ENCODE assay signal across 15 cellular contexts in genomic region chr19:70793-71192, GRCh38. TPM values are rescaled to one million over a fixed set of nuclear protein-coding genes. Genes with fewer than 3 reads are reported as not detected.
DNase-seq lines count a peak whose midpoint lies in the region; ATAC-seq, FAIRE-seq and TF ChIP-seq lines count a peak whose summit lies in the region.
"Not testable (repeated sequence)": the region's sequence is repeated elsewhere in the genome, so short reads cannot be mapped to it uniquely, and the experiment has no call there.
"Had no signal": no experiment of that assay in that cellular context is flagged by ENCODE, and none has a peak within 500 bp of the region (broad histone marks: within the 10 kb centered on the region; RNA-seq: fewer than 3 reads in every experiment).

No MANE protein-coding gene starts in this region.

- not testable (repeated sequence) for H3K36me3 Mint-ChIP-seq in T-helper 17 cell (ENCODE audit: low read depth); activated CD4-positive, alpha-beta memory T cell treated with anti-CD3 and anti-CD28 coated beads for 36 hours; activated T-cell treated with anti-CD3 and anti-CD28 coated beads, Interleukin-2, amount 50 U/mL, for 72 hours (ENCODE audit: insufficient read depth in 2 of 2)

- TF ChIP-seq POLR2A in transverse colon (IDR thresholded peaks at IDR 0.05) = not testable (repeated sequence)

- not testable (repeated sequence) for H3K27ac Mint-ChIP-seq in T-helper 17 cell; activated CD4-positive, alpha-beta memory T cell treated with anti-CD3 and anti-CD28 coated beads for 36 hours; activated T-cell treated with anti-CD3 and anti-CD28 coated beads, Interleukin-2, amount 50 U/mL, for 72 hours

- POLR2A ChIA-PET in activated CD4-positive, alpha-beta memory T cell treated with anti-CD3 and anti-CD28 coated beads for 36 hours (lab: Charles Lee) = not testable (repeated sequence)

- FAIRE-seq in kidney (lab: Jason Lieb, UNC) = not testable (repeated sequence)

- H3K27ac ChIP-seq in kidney (ENCODE audit: low read depth in 2 of 2, low read length in 2 of 2); transverse colon: not testable (repeated sequence)

- WGBS in transverse colon (ENCODE audit: low coverage in 1 of 2), 2 donors = no CpG with 5 or more reads among the region's 54 CpGs

- CTCF ChIA-PET in activated CD4-positive, alpha-beta memory T cell treated with anti-CD3 and anti-CD28 coated beads for 36 hours (lab: Charles Lee) = not testable (repeated sequence)

- not testable (repeated sequence) for H3K27me3 ChIP-seq in transverse colon

- H3K9ac ChIP-seq in kidney (ENCODE audit: low read length in 2 of 2) = not testable (repeated sequence)

- H3K4me1 ChIP-seq in kidney (ENCODE audit: control insufficient read depth in 1 of 2, insufficient read depth in 1 of 2, low read depth in 1 of 2, low read length in 2 of 2); transverse colon: not testable (repeated sequence)

- not testable (repeated sequence) for ATAC-seq in T-helper 17 cell; activated T-cell treated with anti-CD3 and anti-CD28 coated beads, Interleukin-2, amount 50 U/mL, for 72 hours (replicated peaks in 1 of 2)

- not testable (repeated sequence) for H3K9me3 ChIP-seq in T-helper 17 cell (ENCODE audit: control insufficient read depth, low read length, poor library complexity, severe bottlenecking); kidney (ENCODE audit: control insufficient read depth in 1 of 2, low read length in 2 of 2); transverse colon

- not testable (repeated sequence) for TF ChIP-seq CTCF in kidney (IDR thresholded peaks at IDR 0.05; ENCODE audit: borderline replicate concordance, extremely low read depth, insufficient read depth); transverse colon (IDR thresholded peaks at IDR 0.05)

- intact Hi-C loops in activated CD4-positive, alpha-beta memory T cell treated with anti-CD3 and anti-CD28 coated beads for 36 hours (cut with micrococcal nuclease); kidney (cut with DNase I); transverse colon (cut with DNase I; ENCODE audit: low total_unique reads): not testable (repeated sequence)

- H3K9me3 Mint-ChIP-seq in activated CD4-positive, alpha-beta memory T cell treated with anti-CD3 and anti-CD28 coated beads for 36 hours; activated T-cell treated with anti-CD3 and anti-CD28 coated beads, Interleukin-2, amount 50 U/mL, for 72 hours: not testable (repeated sequence)

- not testable (repeated sequence) for H3K4me1 Mint-ChIP-seq in T-helper 17 cell; activated CD4-positive, alpha-beta memory T cell treated with anti-CD3 and anti-CD28 coated beads for 36 hours (ENCODE audit: low read depth); activated T-cell treated with anti-CD3 and anti-CD28 coated beads, Interleukin-2, amount 50 U/mL, for 72 hours (ENCODE audit: low read depth)

- not testable (repeated sequence) for H3K4me3 ChIP-seq in kidney (ENCODE audit: low read length in 2 of 2)
- H3K4me3 ChIP-seq in transverse colon = peak overlapping the region in 2 of 4 donors; percentile 28 to 38

- DNase-seq in T-helper 17 cell (peak; percentile 7 to 33 (median 14)), kidney (peak; percentile 53), transverse colon (peak; percentile 38)
- DNase-seq in activated CD4-positive, alpha-beta memory T cell treated with anti-CD3 and anti-CD28 coated beads for 36 hours = peak; percentile 54
- DNase-seq in activated T-cell treated with anti-CD3 and anti-CD28 coated beads, Interleukin-2, amount 50 U/mL, for 72 hours = peak; percentile 5 to 50
- peak; percentile 23 for DNase-seq in central memory CD4-positive, alpha-beta T cell
- peak; percentile 39 for DNase-seq in stimulated activated CD4-positive, alpha-beta T cell treated with anti-CD3 and anti-CD28 coated beads, Interleukin-12 subunit alpha, Interleukin-12 subunit beta, amount 100 ng/mL, for 4 hours
- peak; percentile 3 to 44 for DNase-seq in stimulated activated CD8-positive, alpha-beta memory T cell treated with anti-CD3 and anti-CD28 coated beads, Interleukin-15, amount 100 ng/mL, for 4 hours (ENCODE audit: low read depth in 2 of 2)

- in situ Hi-C loops in transverse colon (cut with MboI; ENCODE audit: low pct_ligation_motif_present in 1 of 4, low pct_unique_long_range_greater_than_20kb in 1 of 4, low sequenced_read_pairs in 3 of 4) = not testable (repeated sequence)

- not testable (repeated sequence) for H3K4me3 Mint-ChIP-seq in T-helper 17 cell; activated CD4-positive, alpha-beta memory T cell treated with anti-CD3 and anti-CD28 coated beads for 36 hours; activated T-cell treated with anti-CD3 and anti-CD28 coated beads, Interleukin-2, amount 50 U/mL, for 72 hours

- TF ChIP-seq EP300 in transverse colon (IDR thresholded peaks at IDR 0.05; ENCODE audit: low read depth) = not testable (repeated sequence)

- H3K27me3 Mint-ChIP-seq in T-helper 17 cell; activated CD4-positive, alpha-beta memory T cell treated with anti-CD3 and anti-CD28 coated beads for 36 hours; activated T-cell treated with anti-CD3 and anti-CD28 coated beads, Interleukin-2, amount 50 U/mL, for 72 hours (ENCODE audit: low read depth): not testable (repeated sequence)

- not testable (repeated sequence) for H3K36me3 ChIP-seq in kidney (ENCODE audit: control insufficient read depth in 1 of 2, insufficient read depth in 2 of 2, low read length in 2 of 2); transverse colon

RNA-seq across cellular contexts. Expression of gene OR4F17, which starts 36.1 kb away (rescaled TPM):
- not detected for total RNA-seq in T-helper 17 cell
- total RNA-seq in activated CD4-positive, alpha-beta memory T cell treated with anti-CD3 and anti-CD28 coated beads for 36 hours = not detected
- total RNA-seq in activated T-cell treated with anti-CD3 and anti-CD28 coated beads, Interleukin-2, amount 50 U/mL, for 72 hours = not detected
- 0.35 TPM for total RNA-seq in kidney
- not detected for polyA plus RNA-seq in kidney (ENCODE audit: insufficient read depth, low read depth, low replicate concordance)
- total RNA-seq in transverse colon = not detected
- total RNA-seq: aorta; lower leg skin; myocyte; NCI-H460; prostate gland; T-helper 1 cell treated with Interleukin-12 subunit alpha and Interleukin-12 subunit beta and Interleukin-4 antibody, amounts not matched to agents 30 ng/mL and 1 ng/mL, for 36 hours had no signal
- polyA plus RNA-seq: aorta, thymus had no signal
